Comparison of ENCODE assay signal across 7 cellular contexts in the genomic region with DNA sequence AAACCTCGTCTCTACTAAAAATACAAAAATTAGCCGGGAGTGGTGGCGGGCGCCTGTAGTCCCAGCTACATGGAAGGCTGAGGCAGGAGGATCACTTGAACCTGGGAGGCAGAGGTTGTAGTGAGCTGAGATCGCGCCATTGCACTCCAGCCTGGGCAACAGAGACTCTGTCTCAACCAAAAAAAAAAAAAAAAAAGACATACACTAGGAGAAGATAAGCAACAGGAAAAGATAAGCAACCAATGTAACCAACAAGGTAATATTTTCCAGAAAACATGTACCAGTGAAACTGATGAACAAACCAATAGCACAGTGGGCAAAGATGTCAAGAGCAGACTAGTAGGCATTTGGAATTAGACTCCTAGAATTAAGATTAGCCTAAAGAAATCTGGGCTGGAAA. TPM values are rescaled to one million over a fixed set of nuclear protein-coding genes. Genes with fewer than 3 reads are reported as not detected.
A peak's percentile ranks its signal among the peaks of the same experiment; 100 is the strongest.
DNase-seq lines count a peak whose midpoint lies in the region; ATAC-seq and TF ChIP-seq lines count a peak whose summit lies in the region.
"Not testable (repeated sequence)": the region's sequence is repeated elsewhere in the genome, so short reads cannot be mapped to it uniquely, and the experiment has no call there.

No MANE protein-coding gene starts in this region.

- intact Hi-C loops in activated CD4-positive, alpha-beta T cell treated with anti-CD3 and anti-CD28 coated beads for 36 hours (cut with DNase I, micrococcal nuclease): loop anchor here in 1 of 2 experiments (5.0 kb wide), 1 partner anchor 212 kb away; a partner anchor contains a TSS

- peak overlapping the region; percentile 97 for H3K4me2 ChIP-seq in KMS-11

- peak overlapping the region in 3 of 4 donors; percentile 14 to 93 (median 85) for H3K4me3 Mint-ChIP-seq in CD4-positive, CD25-positive, alpha-beta regulatory T cell
- peak overlapping the region; percentile 23 for H3K4me3 Mint-ChIP-seq in T-helper 1 cell treated with Interleukin-12 subunit alpha and Interleukin-12 subunit beta and Interleukin-4 antibody, amounts not matched to agents 30 μg/mL and 1 μg/mL, for 36 hours
- peak overlapping the region; percentile 15 for H3K4me3 Mint-ChIP-seq in activated CD4-positive, alpha-beta T cell treated with anti-CD3 and anti-CD28 coated beads for 36 hours
- H3K4me3 Mint-ChIP-seq in activated T-cell treated with anti-CD3 and anti-CD28 coated beads, Interleukin-2, amount 50 U/mL, for 72 hours: peak overlapping the region; percentile 49 to 79
- H3K4me3 Mint-ChIP-seq in activated naive CD8-positive, alpha-beta T cell treated with anti-CD3 and anti-CD28 coated beads for 36 hours: peak overlapping the region; percentile 2
- H3K4me3 Mint-ChIP-seq in natural killer cell treated with Interleukin-12 subunit alpha and Interleukin-12 subunit beta and Interleukin-15 and Interleukin-18, amount 100 ng/mL, for 72 hours: not testable (repeated sequence)

- not testable (repeated sequence) for H3K36me3 ChIP-seq in CD4-positive, CD25-positive, alpha-beta regulatory T cell (ENCODE audit: control insufficient read depth, insufficient read depth, low read length); KMS-11 (ENCODE audit: insufficient read depth)

- TF ChIP-seq CTCF in KMS-11 (conservative IDR thresholded peaks at IDR 0.05; ENCODE audit: low read depth, low read length): not testable (repeated sequence)

- H3K27me3 Mint-ChIP-seq in CD4-positive, CD25-positive, alpha-beta regulatory T cell; T-helper 1 cell treated with Interleukin-12 subunit alpha and Interleukin-12 subunit beta and Interleukin-4 antibody, amounts not matched to agents 30 μg/mL and 1 μg/mL, for 36 hours (ENCODE audit: low read depth); activated CD4-positive, alpha-beta T cell treated with anti-CD3 and anti-CD28 coated beads for 36 hours; activated T-cell treated with anti-CD3 and anti-CD28 coated beads, Interleukin-2, amount 50 U/mL, for 72 hours (ENCODE audit: low read depth); activated naive CD8-positive, alpha-beta T cell treated with anti-CD3 and anti-CD28 coated beads for 36 hours; natural killer cell treated with Interleukin-12 subunit alpha and Interleukin-12 subunit beta and Interleukin-15 and Interleukin-18, amount 100 ng/mL, for 72 hours: not testable (repeated sequence)

- H3K36me3 Mint-ChIP-seq in CD4-positive, CD25-positive, alpha-beta regulatory T cell; natural killer cell treated with Interleukin-12 subunit alpha and Interleukin-12 subunit beta and Interleukin-15 and Interleukin-18, amount 100 ng/mL, for 72 hours: not testable (repeated sequence)
- peaks cover 25% of the 10 kb centered on the region for H3K36me3 Mint-ChIP-seq in T-helper 1 cell treated with Interleukin-12 subunit alpha and Interleukin-12 subunit beta and Interleukin-4 antibody, amounts not matched to agents 30 μg/mL and 1 μg/mL, for 36 hours (ENCODE audit: low read depth)
- H3K36me3 Mint-ChIP-seq in activated CD4-positive, alpha-beta T cell treated with anti-CD3 and anti-CD28 coated beads for 36 hours (ENCODE audit: low read depth): peaks cover 55% of the 10 kb centered on the region
- H3K36me3 Mint-ChIP-seq in activated T-cell treated with anti-CD3 and anti-CD28 coated beads, Interleukin-2, amount 50 U/mL, for 72 hours (ENCODE audit: insufficient read depth in 2 of 2): peaks cover 5 to 21% of the 10 kb centered on the region in 2 donors
- peaks cover 64% of the 10 kb centered on the region for H3K36me3 Mint-ChIP-seq in activated naive CD8-positive, alpha-beta T cell treated with anti-CD3 and anti-CD28 coated beads for 36 hours

- POLR2A ChIA-PET in activated CD4-positive, alpha-beta T cell treated with anti-CD3 and anti-CD28 coated beads for 36 hours (lab: Charles Lee): not testable (repeated sequence)

- H3K4me1 ChIP-seq in CD4-positive, CD25-positive, alpha-beta regulatory T cell (ENCODE audit: control insufficient read depth, insufficient read depth, low read length, poor library complexity, severe bottlenecking): peaks cover 33% of the 10 kb centered on the region
- peaks cover 42% of the 10 kb centered on the region for H3K4me1 ChIP-seq in KMS-11 (ENCODE audit: low read depth, poor library complexity, severe bottlenecking)

- H2AFZ ChIP-seq in KMS-11 (ENCODE audit: low read depth): not testable (repeated sequence)

- H3K27me3 ChIP-seq in CD4-positive, CD25-positive, alpha-beta regulatory T cell (ENCODE audit: control insufficient read depth, insufficient read depth, low read length); KMS-11 (ENCODE audit: insufficient read depth, low read depth): not testable (repeated sequence)

- not testable (repeated sequence) for H4K20me1 ChIP-seq in KMS-11 (ENCODE audit: insufficient read depth)

- H3K79me2 ChIP-seq in KMS-11 (ENCODE audit: insufficient read depth, low read depth): peaks cover 63% of the 10 kb centered on the region

- not testable (repeated sequence) for H3K4me3 ChIP-seq in CD4-positive, CD25-positive, alpha-beta regulatory T cell (ENCODE audit: low read depth, low read length); KMS-11 (IDR thresholded peaks at IDR 0.05; ENCODE audit: insufficient read depth, low read depth, low read length)

- DNase-seq in CD4-positive, CD25-positive, alpha-beta regulatory T cell; activated CD4-positive, alpha-beta T cell treated with anti-CD3 and anti-CD28 coated beads for 36 hours; activated T-cell treated with anti-CD3 and anti-CD28 coated beads, Interleukin-2, amount 50 U/mL, for 72 hours; activated naive CD8-positive, alpha-beta T cell treated with anti-CD3 and anti-CD28 coated beads for 36 hours; natural killer cell treated with Interleukin-12 subunit alpha and Interleukin-12 subunit beta and Interleukin-15 and Interleukin-18, amount 100 ng/mL, for 72 hours (ENCODE audit: low spot score): not testable (repeated sequence)

- not testable (repeated sequence) for H3K27ac ChIP-seq in CD4-positive, CD25-positive, alpha-beta regulatory T cell (ENCODE audit: insufficient read depth, low read length, poor library complexity, severe bottlenecking)
- peak overlapping the region; percentile 100; the same call in 1 of the 2 replicates for H3K27ac ChIP-seq in KMS-11

- not testable (repeated sequence) for H3K9me3 Mint-ChIP-seq in CD4-positive, CD25-positive, alpha-beta regulatory T cell; activated CD4-positive, alpha-beta T cell treated with anti-CD3 and anti-CD28 coated beads for 36 hours (ENCODE audit: low read depth); activated T-cell treated with anti-CD3 and anti-CD28 coated beads, Interleukin-2, amount 50 U/mL, for 72 hours; activated naive CD8-positive, alpha-beta T cell treated with anti-CD3 and anti-CD28 coated beads for 36 hours; natural killer cell treated with Interleukin-12 subunit alpha and Interleukin-12 subunit beta and Interleukin-15 and Interleukin-18, amount 100 ng/mL, for 72 hours
- H3K9me3 Mint-ChIP-seq in T-helper 1 cell treated with Interleukin-12 subunit alpha and Interleukin-12 subunit beta and Interleukin-4 antibody, amounts not matched to agents 30 μg/mL and 1 μg/mL, for 36 hours: peaks cover 17% of the 10 kb centered on the region

- H3K27ac Mint-ChIP-seq in CD4-positive, CD25-positive, alpha-beta regulatory T cell: not testable (repeated sequence)
- peak overlapping the region; percentile 22 for H3K27ac Mint-ChIP-seq in T-helper 1 cell treated with Interleukin-12 subunit alpha and Interleukin-12 subunit beta and Interleukin-4 antibody, amounts not matched to agents 30 μg/mL and 1 μg/mL, for 36 hours
- peak overlapping the region; percentile 67 for H3K27ac Mint-ChIP-seq in activated CD4-positive, alpha-beta T cell treated with anti-CD3 and anti-CD28 coated beads for 36 hours
- H3K27ac Mint-ChIP-seq in activated T-cell treated with anti-CD3 and anti-CD28 coated beads, Interleukin-2, amount 50 U/mL, for 72 hours: peak overlapping the region; percentile 68
- peak overlapping the region; percentile 11 for H3K27ac Mint-ChIP-seq in activated naive CD8-positive, alpha-beta T cell treated with anti-CD3 and anti-CD28 coated beads for 36 hours
- H3K27ac Mint-ChIP-seq in natural killer cell treated with Interleukin-12 subunit alpha and Interleukin-12 subunit beta and Interleukin-15 and Interleukin-18, amount 100 ng/mL, for 72 hours: peak overlapping the region; percentile 9 to 68

- H3K4me1 Mint-ChIP-seq in CD4-positive, CD25-positive, alpha-beta regulatory T cell: peaks cover 35 to 57% (median 43%) of the 10 kb centered on the region in 4 donors
- H3K4me1 Mint-ChIP-seq in T-helper 1 cell treated with Interleukin-12 subunit alpha and Interleukin-12 subunit beta and Interleukin-4 antibody, amounts not matched to agents 30 μg/mL and 1 μg/mL, for 36 hours (ENCODE audit: low read depth): peaks cover 40% of the 10 kb centered on the region
- H3K4me1 Mint-ChIP-seq in activated CD4-positive, alpha-beta T cell treated with anti-CD3 and anti-CD28 coated beads for 36 hours: peaks cover 34% of the 10 kb centered on the region
- peaks cover 44% of the 10 kb centered on the region for H3K4me1 Mint-ChIP-seq in activated T-cell treated with anti-CD3 and anti-CD28 coated beads, Interleukin-2, amount 50 U/mL, for 72 hours (ENCODE audit: low read depth)
- peaks cover 36% of the 10 kb centered on the region for H3K4me1 Mint-ChIP-seq in activated naive CD8-positive, alpha-beta T cell treated with anti-CD3 and anti-CD28 coated beads for 36 hours
- peaks cover 15 to 24% of the 10 kb centered on the region in 2 donors for H3K4me1 Mint-ChIP-seq in natural killer cell treated with Interleukin-12 subunit alpha and Interleukin-12 subunit beta and Interleukin-15 and Interleukin-18, amount 100 ng/mL, for 72 hours (ENCODE audit: low read depth in 2 of 2)

- not testable (repeated sequence) for H3K9me3 ChIP-seq in CD4-positive, CD25-positive, alpha-beta regulatory T cell (ENCODE audit: control insufficient read depth in 2 of 2, low read length in 2 of 2)

- CTCF ChIA-PET in activated CD4-positive, alpha-beta T cell treated with anti-CD3 and anti-CD28 coated beads for 36 hours (lab: Charles Lee): interaction anchor here (0.8 kb wide), 1 partner anchor 34 kb away, joined by 3 read pairs; no protein-coding TSS in a partner anchor

- not testable (repeated sequence) for ATAC-seq in CD4-positive, CD25-positive, alpha-beta regulatory T cell (ENCODE audit: low read depth in 2 of 2); activated CD4-positive, alpha-beta T cell treated with anti-CD3 and anti-CD28 coated beads for 36 hours; activated T-cell treated with anti-CD3 and anti-CD28 coated beads, Interleukin-2, amount 50 U/mL, for 72 hours (replicated peaks in 1 of 2); natural killer cell treated with Interleukin-12 subunit alpha and Interleukin-12 subunit beta and Interleukin-15 and Interleukin-18, amount 100 ng/mL, for 72 hours

- not testable (repeated sequence) for H3K9ac ChIP-seq in KMS-11

RNA-seq across cellular contexts. Expression of a gene that starts 3.5 kb away (rescaled TPM):
- total RNA-seq in CD4-positive, CD25-positive, alpha-beta regulatory T cell: 17.6 TPM
- polyA plus RNA-seq in CD4-positive, CD25-positive, alpha-beta regulatory T cell: 10 to 100 TPM; 27.6 to 42.3 (median 30.3) TPM
- total RNA-seq in activated CD4-positive, alpha-beta T cell treated with anti-CD3 and anti-CD28 coated beads for 36 hours: 10 to 100 TPM; 33.5 to 35.1 TPM
- 10 to 100 TPM; 36.3 to 38.4 TPM for total RNA-seq in activated T-cell treated with anti-CD3 and anti-CD28 coated beads, Interleukin-2, amount 50 U/mL, for 72 hours
- 10 to 100 TPM; 41.5 to 41.8 TPM for total RNA-seq in activated naive CD8-positive, alpha-beta T cell treated with anti-CD3 and anti-CD28 coated beads for 36 hours
- total RNA-seq in natural killer cell treated with Interleukin-12 subunit alpha and Interleukin-12 subunit beta and Interleukin-15 and Interleukin-18, amount 100 ng/mL, for 72 hours: 10 to 100 TPM; 26.8 to 31.1 TPM

RNA-seq across cellular contexts. Expression of a gene that starts 38.0 kb away (rescaled TPM):
- 587 TPM for total RNA-seq in CD4-positive, CD25-positive, alpha-beta regulatory T cell
- polyA plus RNA-seq in CD4-positive, CD25-positive, alpha-beta regulatory T cell: 100 to 1,000 TPM; 452 to 502 (median 479) TPM
- total RNA-seq in activated CD4-positive, alpha-beta T cell treated with anti-CD3 and anti-CD28 coated beads for 36 hours: 100 to 1,000 TPM; 472 to 686 TPM
- total RNA-seq in activated T-cell treated with anti-CD3 and anti-CD28 coated beads, Interleukin-2, amount 50 U/mL, for 72 hours: 100 to 1,000 TPM; 460 to 481 TPM
- total RNA-seq in activated naive CD8-positive, alpha-beta T cell treated with anti-CD3 and anti-CD28 coated beads for 36 hours: 100 to 1,000 TPM; 477 to 516 TPM
- total RNA-seq in natural killer cell treated with Interleukin-12 subunit alpha and Interleukin-12 subunit beta and Interleukin-15 and Interleukin-18, amount 100 ng/mL, for 72 hours: 100 to 1,000 TPM; 400 to 403 TPM
